1 cellular context compared by ENCODE assay signal in the genomic region with DNA sequence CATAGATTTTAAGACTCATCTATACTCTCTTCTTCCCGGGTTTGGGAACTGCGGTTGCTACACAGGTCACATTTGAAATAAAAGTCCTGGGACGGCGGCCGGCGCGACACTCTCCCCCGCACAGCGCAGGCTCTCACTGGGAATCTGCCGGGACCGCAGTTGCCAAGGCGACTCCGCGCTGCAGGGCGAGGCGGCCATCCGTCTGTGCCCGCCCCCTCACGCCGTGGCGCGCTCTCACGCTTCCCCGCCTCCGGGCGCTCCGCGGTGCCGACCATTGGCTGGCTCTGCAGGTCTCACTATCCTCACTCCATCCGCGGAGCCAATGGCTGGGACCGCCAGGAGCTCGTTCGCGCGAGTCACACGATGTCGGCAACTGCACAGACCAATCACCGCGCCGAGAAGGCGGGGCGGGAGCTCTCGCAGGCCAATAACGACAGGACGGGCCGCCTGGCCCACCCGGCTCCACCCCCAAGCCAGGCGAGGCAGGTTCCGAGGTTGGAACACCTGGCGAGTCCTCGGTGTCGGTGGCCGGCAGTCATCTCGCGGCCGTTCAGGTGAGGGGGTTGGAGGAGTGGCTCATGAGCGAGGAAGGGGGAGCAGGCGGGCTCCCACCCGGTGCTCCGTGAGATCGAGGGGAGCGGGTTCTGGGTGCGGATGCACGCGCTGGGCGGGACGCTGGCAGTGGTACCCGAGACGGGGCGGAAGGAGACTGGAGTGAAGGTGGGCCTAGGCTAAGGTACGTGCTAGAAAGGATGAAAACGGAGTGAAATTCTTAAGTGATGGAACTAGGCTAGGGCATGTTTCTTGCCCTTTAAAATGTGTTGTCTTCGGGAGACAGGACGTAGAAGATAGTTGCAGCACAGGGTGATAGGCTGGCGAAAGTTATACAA.
TF ChIP-seq lines count a peak whose summit lies in the region.

Gene MSMO1, plus strand, starts transcription at position 459 of the 890 bp plus-strand sequence. CDS start 5,702 bp downstream, outside the sequence.

TF ChIP-seq in K562, 482 proteins besides CTCF, POLR2A, EP300 and RAD21 (continued from another document and continues in another):
- TF ChIP-seq, protein P1, sequence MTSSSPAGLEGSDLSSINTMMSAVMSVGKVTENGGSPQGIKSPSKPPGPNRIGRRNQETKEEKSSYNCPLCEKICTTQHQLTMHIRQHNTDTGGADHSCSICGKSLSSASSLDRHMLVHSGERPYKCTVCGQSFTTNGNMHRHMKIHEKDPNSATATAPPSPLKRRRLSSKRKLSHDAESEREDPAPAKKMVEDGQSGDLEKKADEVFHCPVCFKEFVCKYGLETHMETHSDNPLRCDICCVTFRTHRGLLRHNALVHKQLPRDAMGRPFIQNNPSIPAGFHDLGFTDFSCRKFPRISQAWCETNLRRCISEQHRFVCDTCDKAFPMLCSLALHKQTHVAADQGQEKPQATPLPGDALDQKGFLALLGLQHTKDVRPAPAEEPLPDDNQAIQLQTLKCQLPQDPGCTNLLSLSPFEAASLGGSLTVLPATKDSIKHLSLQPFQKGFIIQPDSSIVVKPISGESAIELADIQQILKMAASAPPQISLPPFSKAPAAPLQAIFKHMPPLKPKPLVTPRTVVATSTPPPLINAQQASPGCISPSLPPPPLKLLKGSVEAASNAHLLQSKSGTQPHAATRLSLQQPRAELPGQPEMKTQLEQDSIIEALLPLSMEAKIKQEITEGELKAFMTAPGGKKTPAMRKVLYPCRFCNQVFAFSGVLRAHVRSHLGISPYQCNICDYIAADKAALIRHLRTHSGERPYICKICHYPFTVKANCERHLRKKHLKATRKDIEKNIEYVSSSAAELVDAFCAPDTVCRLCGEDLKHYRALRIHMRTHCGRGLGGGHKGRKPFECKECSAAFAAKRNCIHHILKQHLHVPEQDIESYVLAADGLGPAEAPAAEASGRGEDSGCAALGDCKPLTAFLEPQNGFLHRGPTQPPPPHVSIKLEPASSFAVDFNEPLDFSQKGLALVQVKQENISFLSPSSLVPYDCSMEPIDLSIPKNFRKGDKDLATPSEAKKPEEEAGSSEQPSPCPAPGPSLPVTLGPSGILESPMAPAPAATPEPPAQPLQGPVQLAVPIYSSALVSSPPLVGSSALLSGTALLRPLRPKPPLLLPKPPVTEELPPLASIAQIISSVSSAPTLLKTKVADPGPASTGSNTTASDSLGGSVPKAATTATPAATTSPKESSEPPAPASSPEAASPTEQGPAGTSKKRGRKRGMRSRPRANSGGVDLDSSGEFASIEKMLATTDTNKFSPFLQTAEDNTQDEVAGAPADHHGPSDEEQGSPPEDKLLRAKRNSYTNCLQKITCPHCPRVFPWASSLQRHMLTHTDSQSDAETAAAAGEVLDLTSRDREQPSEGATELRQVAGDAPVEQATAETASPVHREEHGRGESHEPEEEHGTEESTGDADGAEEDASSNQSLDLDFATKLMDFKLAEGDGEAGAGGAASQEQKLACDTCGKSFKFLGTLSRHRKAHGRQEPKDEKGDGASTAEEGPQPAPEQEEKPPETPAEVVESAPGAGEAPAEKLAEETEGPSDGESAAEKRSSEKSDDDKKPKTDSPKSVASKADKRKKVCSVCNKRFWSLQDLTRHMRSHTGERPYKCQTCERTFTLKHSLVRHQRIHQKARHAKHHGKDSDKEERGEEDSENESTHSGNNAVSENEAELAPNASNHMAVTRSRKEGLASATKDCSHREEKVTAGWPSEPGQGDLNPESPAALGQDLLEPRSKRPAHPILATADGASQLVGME (CRISPR knock-in tag; IDR thresholded peaks at IDR 0.05) = peak; percentile 94
- no peak for TF ChIP-seq ZFP1 (CRISPR knock-in tag; IDR thresholded peaks at IDR 0.05)
- peak; percentile 58; the same call in 1 of the 2 replicates for TF ChIP-seq RB1 (IDR thresholded peaks at IDR 0.05; ENCODE audit: low read depth)
- TF ChIP-seq CCNT2 (IDR thresholded peaks at IDR 0.05; ENCODE audit: borderline replicate concordance, extremely low read depth, insufficient read length, low read depth, low read length) = peak; percentile 92
- no peak for TF ChIP-seq XRCC3 (IDR thresholded peaks at IDR 0.05)
- TF ChIP-seq RBBP5 (IDR thresholded peaks at IDR 0.05; ENCODE audit: borderline replicate concordance, insufficient read depth, low read length, poor library complexity, severe bottlenecking) = peak; percentile 71
- TF ChIP-seq PHB (CRISPR knock-in tag; IDR thresholded peaks at IDR 0.05) = no peak
- TF ChIP-seq MTA1 (IDR thresholded peaks at IDR 0.05; ENCODE audit: borderline replicate concordance) = peak; percentile 56; the same call in 1 of the 2 replicates
- no peak for TF ChIP-seq CBX8 (IDR thresholded peaks at IDR 0.05; ENCODE audit: borderline replicate concordance, extremely low read depth, low read depth, low read length, poor library complexity, severe bottlenecking)
- TF ChIP-seq BRD9 (IDR thresholded peaks at IDR 0.05; ENCODE audit: low read depth, partially characterized antibody) = peak; percentile 73
- no peak for TF ChIP-seq RFX5 (IDR thresholded peaks at IDR 0.05; ENCODE audit: low read depth, low read length)
- TF ChIP-seq TAF9B (IDR thresholded peaks at IDR 0.05; ENCODE audit: partially characterized antibody) = peak; percentile 66
- TF ChIP-seq NR4A1 (CRISPR knock-in tag; IDR thresholded peaks at IDR 0.05) = no peak
- TF ChIP-seq NR4A1 (tag; IDR thresholded peaks at IDR 0.05) = no peak
- TF ChIP-seq, protein P2, sequence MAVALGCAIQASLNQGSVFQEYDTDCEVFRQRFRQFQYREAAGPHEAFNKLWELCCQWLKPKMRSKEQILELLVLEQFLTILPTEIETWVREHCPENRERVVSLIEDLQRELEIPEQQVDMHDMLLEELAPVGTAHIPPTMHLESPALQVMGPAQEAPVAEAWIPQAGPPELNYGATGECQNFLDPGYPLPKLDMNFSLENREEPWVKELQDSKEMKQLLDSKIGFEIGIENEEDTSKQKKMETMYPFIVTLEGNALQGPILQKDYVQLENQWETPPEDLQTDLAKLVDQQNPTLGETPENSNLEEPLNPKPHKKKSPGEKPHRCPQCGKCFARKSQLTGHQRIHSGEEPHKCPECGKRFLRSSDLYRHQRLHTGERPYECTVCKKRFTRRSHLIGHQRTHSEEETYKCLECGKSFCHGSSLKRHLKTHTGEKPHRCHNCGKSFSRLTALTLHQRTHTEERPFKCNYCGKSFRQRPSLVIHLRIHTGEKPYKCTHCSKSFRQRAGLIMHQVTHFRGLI (CRISPR knock-in tag; IDR thresholded peaks at IDR 0.05) = no peak
- TF ChIP-seq, protein P3, sequence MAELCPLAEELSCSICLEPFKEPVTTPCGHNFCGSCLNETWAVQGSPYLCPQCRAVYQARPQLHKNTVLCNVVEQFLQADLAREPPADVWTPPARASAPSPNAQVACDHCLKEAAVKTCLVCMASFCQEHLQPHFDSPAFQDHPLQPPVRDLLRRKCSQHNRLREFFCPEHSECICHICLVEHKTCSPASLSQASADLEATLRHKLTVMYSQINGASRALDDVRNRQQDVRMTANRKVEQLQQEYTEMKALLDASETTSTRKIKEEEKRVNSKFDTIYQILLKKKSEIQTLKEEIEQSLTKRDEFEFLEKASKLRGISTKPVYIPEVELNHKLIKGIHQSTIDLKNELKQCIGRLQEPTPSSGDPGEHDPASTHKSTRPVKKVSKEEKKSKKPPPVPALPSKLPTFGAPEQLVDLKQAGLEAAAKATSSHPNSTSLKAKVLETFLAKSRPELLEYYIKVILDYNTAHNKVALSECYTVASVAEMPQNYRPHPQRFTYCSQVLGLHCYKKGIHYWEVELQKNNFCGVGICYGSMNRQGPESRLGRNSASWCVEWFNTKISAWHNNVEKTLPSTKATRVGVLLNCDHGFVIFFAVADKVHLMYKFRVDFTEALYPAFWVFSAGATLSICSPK (IDR thresholded peaks at IDR 0.05; ENCODE audit: borderline replicate concordance) = 0 out of 2 replicates have a peak, but pooled peaks have one; percentile 49
- TF ChIP-seq ARNT (IDR thresholded peaks at IDR 0.05) = peak; percentile 4 to 49; a peak in 1 of 4 replicates
- TF ChIP-seq ZNF316 (IDR thresholded peaks at IDR 0.05) = no peak
- no peak for TF ChIP-seq XRCC5 (IDR thresholded peaks at IDR 0.05; ENCODE audit: low read depth, low read length)
- peak; percentile 8; the same call in 1 of the 2 replicates for TF ChIP-seq HCFC1 (IDR thresholded peaks at IDR 0.05; ENCODE audit: low read depth, low read length)
- TF ChIP-seq BMI1 (IDR thresholded peaks at IDR 0.05; ENCODE audit: low read length) = peak; percentile 90
- TF ChIP-seq, protein P4, sequence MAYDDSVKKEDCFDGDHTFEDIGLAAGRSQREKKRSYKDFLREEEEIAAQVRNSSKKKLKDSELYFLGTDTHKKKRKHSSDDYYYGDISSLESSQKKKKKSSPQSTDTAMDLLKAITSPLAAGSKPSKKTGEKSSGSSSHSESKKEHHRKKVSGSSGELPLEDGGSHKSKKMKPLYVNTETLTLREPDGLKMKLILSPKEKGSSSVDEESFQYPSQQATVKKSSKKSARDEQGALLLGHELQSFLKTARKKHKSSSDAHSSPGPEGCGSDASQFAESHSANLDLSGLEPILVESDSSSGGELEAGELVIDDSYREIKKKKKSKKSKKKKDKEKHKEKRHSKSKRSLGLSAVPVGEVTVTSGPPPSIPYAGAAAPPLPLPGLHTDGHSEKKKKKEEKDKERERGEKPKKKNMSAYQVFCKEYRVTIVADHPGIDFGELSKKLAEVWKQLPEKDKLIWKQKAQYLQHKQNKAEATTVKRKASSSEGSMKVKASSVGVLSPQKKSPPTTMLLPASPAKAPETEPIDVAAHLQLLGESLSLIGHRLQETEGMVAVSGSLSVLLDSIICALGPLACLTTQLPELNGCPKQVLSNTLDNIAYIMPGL (CRISPR knock-in tag; IDR thresholded peaks at IDR 0.05) = no peak
- peak; percentile 56; the same call in 1 of the 2 replicates for TF ChIP-seq SIN3B (IDR thresholded peaks at IDR 0.05; ENCODE audit: low read depth)
- no peak for TF ChIP-seq CEBPG (CRISPR knock-in tag; IDR thresholded peaks at IDR 0.05)
- TF ChIP-seq CEBPG (tag; conservative IDR thresholded peaks at IDR 0.05 in 1 of 2, IDR thresholded peaks at IDR 0.05 in 1 of 2) = no peak
- TF ChIP-seq BCL6 (CRISPR knock-in tag; IDR thresholded peaks at IDR 0.05) = no peak
- peak; percentile 22; the same call in 1 of the 2 replicates for TF ChIP-seq ZBTB7A (IDR thresholded peaks at IDR 0.05; ENCODE audit: borderline replicate concordance, control insufficient read depth, low read depth, low read length)
- TF ChIP-seq POLR2B (IDR thresholded peaks at IDR 0.05; ENCODE audit: low read depth, partially characterized antibody) = peak; percentile 67
- TF ChIP-seq GABPB2 (CRISPR knock-in tag; conservative IDR thresholded peaks at IDR 0.05) = no peak
- TF ChIP-seq RBM25 (IDR thresholded peaks at IDR 0.05; ENCODE audit: low read depth, low read length, severe bottlenecking) = peak; percentile 100
- peak; percentile 52; the same call in 1 of the 2 replicates for TF ChIP-seq PML (IDR thresholded peaks at IDR 0.05; ENCODE audit: low read length)
- TF ChIP-seq TFAP4 (CRISPR knock-in tag; IDR thresholded peaks at IDR 0.05; ENCODE audit: borderline replicate concordance) = peak; percentile 88
- TF ChIP-seq TCF7 (IDR thresholded peaks at IDR 0.05; ENCODE audit: borderline replicate concordance) = no peak
- TF ChIP-seq MAFG (tag; conservative IDR thresholded peaks at IDR 0.05) = no peak
- TF ChIP-seq NCOA4 (IDR thresholded peaks at IDR 0.05; ENCODE audit: partially characterized antibody) = no peak
- TF ChIP-seq SMARCB1 (IDR thresholded peaks at IDR 0.05; ENCODE audit: insufficient read length, low read depth) = no peak
- TF ChIP-seq PHF20 (IDR thresholded peaks at IDR 0.05; ENCODE audit: partially characterized antibody) = no peak
- TF ChIP-seq HNRNPL (IDR thresholded peaks at IDR 0.05; ENCODE audit: low read depth, low read length) = peak; percentile 93
- TF ChIP-seq GABPB1 (CRISPR knock-in tag; IDR thresholded peaks at IDR 0.05) = peak; percentile 41; the same call in 1 of the 2 replicates
- no peak for TF ChIP-seq ZNF445 (CRISPR knock-in tag; IDR thresholded peaks at IDR 0.05; ENCODE audit: low read depth)
- no peak for TF ChIP-seq TFAM (CRISPR knock-in tag; conservative IDR thresholded peaks at IDR 0.05)
- peak; percentile 77 for TF ChIP-seq POLR2G (IDR thresholded peaks at IDR 0.05; ENCODE audit: low read depth, low read length)
- no peak for TF ChIP-seq TCFL5 (CRISPR knock-in tag; conservative IDR thresholded peaks at IDR 0.05)
- no peak for TF ChIP-seq MTA2 (IDR thresholded peaks at IDR 0.05; ENCODE audit: low read depth)
- peak; percentile 24 to 70; a peak in 2 of 4 replicates for TF ChIP-seq SIN3A (IDR thresholded peaks at IDR 0.05; ENCODE audit: borderline replicate concordance in 2 of 2, control insufficient read depth in 1 of 2, low read depth in 2 of 2, low read length in 2 of 2)
- no peak for TF ChIP-seq ESRRB (CRISPR knock-in tag; IDR thresholded peaks at IDR 0.05; ENCODE audit: borderline replicate concordance)
- no peak for TF ChIP-seq PURB (CRISPR knock-in tag; IDR thresholded peaks at IDR 0.05; ENCODE audit: low read depth)
- TF ChIP-seq CBX3 (IDR thresholded peaks at IDR 0.05; ENCODE audit: borderline replicate concordance in 1 of 2, low read length in 2 of 2) = no peak
- TF ChIP-seq GTF2B (IDR thresholded peaks at IDR 0.05; ENCODE audit: extremely low read depth, insufficient read length) = peak; percentile 60
- TF ChIP-seq ELF4 (CRISPR knock-in tag; IDR thresholded peaks at IDR 0.05) = no peak
- no peak for TF ChIP-seq ZNF707 (CRISPR knock-in tag; conservative IDR thresholded peaks at IDR 0.05)
- no peak for TF ChIP-seq FOXA1 (IDR thresholded peaks at IDR 0.05; ENCODE audit: borderline replicate concordance)
- no peak for TF ChIP-seq ZNF197 (CRISPR knock-in tag; IDR thresholded peaks at IDR 0.05; ENCODE audit: low read depth)
- TF ChIP-seq HNRNPH1 (optimal IDR thresholded peaks at IDR 0.05; ENCODE audit: low read depth, low read length) = peak; percentile 91
- TF ChIP-seq CBFA2T3 (IDR thresholded peaks at IDR 0.05) = no peak
